8 cellular contexts compared by ENCODE assay signal in genomic region chr10:73865459-73866442, GRCh38. TPM values are rescaled to one million over a fixed set of nuclear protein-coding genes. Genes with fewer than 3 reads are reported as not detected.
DNase-seq lines count a peak whose midpoint lies in the region; ATAC-seq and TF ChIP-seq lines count a peak whose summit lies in the region.

No MANE protein-coding gene starts in this region.

- no peak for TF ChIP-seq CTCF in activated CD8-positive, alpha-beta T cell treated with anti-CD3 and anti-CD28 coated beads for 36 hours (IDR thresholded peaks at IDR 0.05)
- TF ChIP-seq CTCF in heart left ventricle (IDR thresholded peaks at IDR 0.05): no peak
- TF ChIP-seq CTCF in stomach (IDR thresholded peaks at IDR 0.05): no peak

- H3K4me1 ChIP-seq in heart left ventricle: peaks cover 3 to 69% (median 30%) of the 10 kb centered on the region in 12 donors
- H3K4me1 ChIP-seq in stomach: peaks cover 32 to 95% (median 65%) of the 10 kb centered on the region in 4 donors
- no peaks in the 10 kb centered on the region for H3K4me1 ChIP-seq in GM23248 (ENCODE audit: insufficient read depth)

- H3K79me2 ChIP-seq in GM23248 (ENCODE audit: insufficient read depth): peaks cover 21% of the 10 kb centered on the region

- H3K9me2 ChIP-seq in GM23248 (ENCODE audit: insufficient read depth): no peaks in the 10 kb centered on the region

- H3K36me3 ChIP-seq in heart left ventricle (peaks cover 0 to 43% (median 7%) of the 10 kb centered on the region in 9 donors), stomach (peaks cover 13 to 74% (median 59%) of the 10 kb centered on the region in 4 donors), GM23248 (ENCODE audit: low read depth) (no peaks in the 10 kb centered on the region; the same call in 1 of the 2 replicates)

- CTCF ChIA-PET in activated CD8-positive, alpha-beta T cell treated with anti-CD3 and anti-CD28 coated beads for 36 hours (lab: Charles Lee): interaction anchor here (0.9 to 3.1 kb wide), 6 partner anchors 10 to 17 kb away, joined by 3 to 22 read pairs (median 4); no protein-coding TSS in a partner anchor

- POLR2A ChIA-PET in activated CD8-positive, alpha-beta T cell treated with anti-CD3 and anti-CD28 coated beads for 36 hours (lab: Charles Lee): interaction anchor here (1.3 to 5.3 kb wide), 3 partner anchors 9 to 16 kb away, joined by 4 to 32 read pairs (median 10); partner anchors contain the start of gene CAMK2G

- intact Hi-C loops in activated CD8-positive, alpha-beta T cell treated with anti-CD3 and anti-CD28 coated beads for 36 hours (cut with micrococcal nuclease): no loop called here
- intact Hi-C loops in heart left ventricle (cut with DNase I): no loop called here
- intact Hi-C loops in stomach (cut with DNase I; ENCODE audit: low total_unique reads): no loop called here

- whole genome bisulfite sequencing in heart left ventricle, 4 donors: 57 to 65% (median 64%) methylated on average over 8 to 11 of the region's 11 CpGs
- 47 to 70% (median 63%) methylated on average over 8 to 11 of the region's 11 CpGs for WGBS in stomach, 5 donors
- 73 to 77% methylated on average over 9 to 11 of the region's 11 CpGs for WGBS in GM23248 (ENCODE audit: low coverage in 1 of 2, low lambda C conversion rate in 2 of 2, missing lambda C conversion rate in 2 of 2), 2 experiments

- H3K27me3 ChIP-seq in heart left ventricle (no peaks in the 10 kb centered on the region), stomach (no peaks in the 10 kb centered on the region), GM23248 (replicated peaks; ENCODE audit: insufficient read depth) (no peaks in the 10 kb centered on the region)

- in situ Hi-C loops in KBM-7 (cut with MboI; ENCODE audit: low pct_unique_long_range_greater_than_20kb, low sequenced_read_pairs) (no loop called here), GM23248 (cut with MboI) (no loop called here)

- TF ChIP-seq POLR2A in heart left ventricle (IDR thresholded peaks at IDR 0.05) (no peak), stomach (IDR thresholded peaks at IDR 0.05) (no peak)

- peak overlapping the region in 1 of 12 donors; percentile 40 for H3K4me3 ChIP-seq in heart left ventricle
- H3K4me3 ChIP-seq in stomach: peak overlapping the region in 2 of 4 donors; percentile 13 to 25
- no peak overlapping the region for H3K4me3 ChIP-seq in GM23248

- ATAC-seq in GM19467 (IDR thresholded peaks at IDR 0.05; ENCODE audit: unreplicated experiment) (peak; percentile 60), heart left ventricle (peak; percentile 36 to 78 (median 57))
- ATAC-seq in activated CD8-positive, alpha-beta T cell treated with anti-CD3 and anti-CD28 coated beads for 36 hours: peak; percentile 84

- H2AFZ ChIP-seq in GM23248: no peak overlapping the region

- H3K9me3 Mint-ChIP-seq in activated CD8-positive, alpha-beta T cell treated with anti-CD3 and anti-CD28 coated beads for 36 hours: no peaks in the 10 kb centered on the region

- peaks cover 69% of the 10 kb centered on the region for H3K4me1 Mint-ChIP-seq in activated CD8-positive, alpha-beta T cell treated with anti-CD3 and anti-CD28 coated beads for 36 hours (ENCODE audit: low read depth)

- DNase-seq in KBM-7: peak; percentile 96
- DNase-seq in activated CD8-positive, alpha-beta T cell treated with anti-CD3 and anti-CD28 coated beads for 36 hours: peak; percentile 64
- peak; percentile 58 to 79 (median 63) for DNase-seq in heart left ventricle
- no peak for DNase-seq in stomach
- DNase-seq in GM23248: no peak
- DNase-seq in NCI-H2227 (lab: John Stamatoyannopoulos, UW; ENCODE audit: unreplicated experiment): no peak
- DNase-seq in NCI-H187 (lab: John Stamatoyannopoulos, UW): no peak

- H3K36me3 Mint-ChIP-seq in activated CD8-positive, alpha-beta T cell treated with anti-CD3 and anti-CD28 coated beads for 36 hours (ENCODE audit: low read depth): peaks cover 16% of the 10 kb centered on the region

- no peaks in the 10 kb centered on the region for H4K20me1 ChIP-seq in GM23248 (ENCODE audit: insufficient read depth)

- H3F3A ChIP-seq in GM23248 (ENCODE audit: insufficient read depth): no peaks in the 10 kb centered on the region

- no peaks in the 10 kb centered on the region for H3K27me3 Mint-ChIP-seq in activated CD8-positive, alpha-beta T cell treated with anti-CD3 and anti-CD28 coated beads for 36 hours

- no peak for TF ChIP-seq EP300 in stomach (IDR thresholded peaks at IDR 0.05)

- peak overlapping the region; percentile 19 to 92 (median 53) for H3K27ac ChIP-seq in heart left ventricle
- H3K27ac ChIP-seq in stomach: peak overlapping the region; percentile 3 to 77 (median 72)
- no peak overlapping the region for H3K27ac ChIP-seq in GM23248

- H3K9ac ChIP-seq in GM23248: no peak overlapping the region

- peak overlapping the region; percentile 76 for H3K4me3 Mint-ChIP-seq in activated CD8-positive, alpha-beta T cell treated with anti-CD3 and anti-CD28 coated beads for 36 hours

- peak overlapping the region; percentile 99 for H3K27ac Mint-ChIP-seq in activated CD8-positive, alpha-beta T cell treated with anti-CD3 and anti-CD28 coated beads for 36 hours

- H3K9me3 ChIP-seq in heart left ventricle: no peaks in the 10 kb centered on the region
- H3K9me3 ChIP-seq in stomach: no peaks in the 10 kb centered on the region
- no peaks in the 10 kb centered on the region for H3K9me3 ChIP-seq in GM23248 (ENCODE audit: low read depth)

- no peak overlapping the region for H3K4me2 ChIP-seq in GM23248 (ENCODE audit: unreplicated experiment)

RNA-seq across cellular contexts. Expression of gene CAMK2G, which starts 8.6 kb away (rescaled TPM):
- 10 to 100 TPM; 17.8 to 18.5 TPM for total RNA-seq in activated CD8-positive, alpha-beta T cell treated with anti-CD3 and anti-CD28 coated beads for 36 hours
- 10 to 100 TPM; 10.4 to 18.6 (median 14.7) TPM for total RNA-seq in heart left ventricle
- 10 to 100 TPM in 1 of 2 donors, 1 to 10 TPM in 1; 8.0 to 11.3 TPM for polyA plus RNA-seq in heart left ventricle
- 10 to 100 TPM; 28.8 to 93.3 (median 31.9) TPM for total RNA-seq in stomach
- 10 to 100 TPM in 2 of 3 donors, 1 to 10 TPM in 1; 7.5 to 22.8 (median 11.0) TPM for polyA plus RNA-seq in stomach
- 25.7 and 29.1 TPM in 2 replicates for total RNA-seq in GM23248 (2014; rRNA removed; shearing (Covaris generic))
- 24.3 and 28.2 TPM in 2 replicates for polyA plus RNA-seq in GM23248 (2016; fragmentation: Nextera tagmentation; extraction: Ambion mirVana)

RNA-seq across cellular contexts. Expression of gene PLAU, which starts 45.2 kb away (rescaled TPM):
- total RNA-seq in activated CD8-positive, alpha-beta T cell treated with anti-CD3 and anti-CD28 coated beads for 36 hours: under 1 TPM; 0.41 to 0.47 TPM
- total RNA-seq in heart left ventricle (10 to 100 TPM in 5 of 9 donors, 1 to 10 TPM in 4; 7.8 to 68.1 (median 10.3) TPM), stomach (10 to 100 TPM in 2 of 5 donors, 1 to 10 TPM in 2, not detected in 1; 5.5 to 16.1 (median 9.3) TPM)
- polyA plus RNA-seq in heart left ventricle (10 to 100 TPM in 1 of 2 donors, 1 to 10 TPM in 1; 3.3 to 11.8 TPM), stomach (10 to 100 TPM in 1 of 3 donors, 1 to 10 TPM in 2; 9.6 to 39.5 (median 9.9) TPM), GM23248 (2016; fragmentation: Nextera tagmentation; extraction: Ambion mirVana) (26.0 and 26.1 TPM in 2 replicates)
- 13.3 and 13.8 TPM in 2 replicates for total RNA-seq in GM23248 (2014; rRNA removed; shearing (Covaris generic))

RNA-seq across cellular contexts. Expression of gene NDST2, which starts 54.4 kb away (rescaled TPM):
- 10 to 100 TPM; 51.1 to 53.5 TPM for total RNA-seq in activated CD8-positive, alpha-beta T cell treated with anti-CD3 and anti-CD28 coated beads for 36 hours
- 10 to 100 TPM in 6 of 9 donors, 1 to 10 TPM in 3; 5.8 to 32.3 (median 12.3) TPM for total RNA-seq in heart left ventricle
- 1 to 10 TPM; 8.3 to 9.4 TPM for polyA plus RNA-seq in heart left ventricle
- total RNA-seq in stomach: 10 to 100 TPM in 4 of 5 donors, 1 to 10 TPM in 1; 2.3 to 97.4 (median 16.7) TPM
- 1 to 10 TPM; 3.5 to 9.8 (median 6.5) TPM for polyA plus RNA-seq in stomach
- 26.8 and 50.0 TPM in 2 replicates for total RNA-seq in GM23248 (2014; rRNA removed; shearing (Covaris generic))
- polyA plus RNA-seq in GM23248 (2016; fragmentation: Nextera tagmentation; extraction: Ambion mirVana): 27.4 and 30.9 TPM in 2 replicates

Comparison
In these comparisons a context has a peak if more than half of its experiments do, and no peak if none do; other contexts are left out.
1. DNase-seq: peak in KBM-7 (single experiment), activated CD8-positive, alpha-beta T cell treated with anti-CD3 and anti-CD28 coated beads for 36 hours (single experiment) and heart left ventricle (5 of 5); none in stomach (single experiment), GM23248 (single experiment), NCI-H2227 (single experiment) and NCI-H187 (0 of 2).
2. Peak in every context shown above with its lines, with median percentiles within 50 percentile points of each other: ATAC-seq.